In the genomic region with DNA sequence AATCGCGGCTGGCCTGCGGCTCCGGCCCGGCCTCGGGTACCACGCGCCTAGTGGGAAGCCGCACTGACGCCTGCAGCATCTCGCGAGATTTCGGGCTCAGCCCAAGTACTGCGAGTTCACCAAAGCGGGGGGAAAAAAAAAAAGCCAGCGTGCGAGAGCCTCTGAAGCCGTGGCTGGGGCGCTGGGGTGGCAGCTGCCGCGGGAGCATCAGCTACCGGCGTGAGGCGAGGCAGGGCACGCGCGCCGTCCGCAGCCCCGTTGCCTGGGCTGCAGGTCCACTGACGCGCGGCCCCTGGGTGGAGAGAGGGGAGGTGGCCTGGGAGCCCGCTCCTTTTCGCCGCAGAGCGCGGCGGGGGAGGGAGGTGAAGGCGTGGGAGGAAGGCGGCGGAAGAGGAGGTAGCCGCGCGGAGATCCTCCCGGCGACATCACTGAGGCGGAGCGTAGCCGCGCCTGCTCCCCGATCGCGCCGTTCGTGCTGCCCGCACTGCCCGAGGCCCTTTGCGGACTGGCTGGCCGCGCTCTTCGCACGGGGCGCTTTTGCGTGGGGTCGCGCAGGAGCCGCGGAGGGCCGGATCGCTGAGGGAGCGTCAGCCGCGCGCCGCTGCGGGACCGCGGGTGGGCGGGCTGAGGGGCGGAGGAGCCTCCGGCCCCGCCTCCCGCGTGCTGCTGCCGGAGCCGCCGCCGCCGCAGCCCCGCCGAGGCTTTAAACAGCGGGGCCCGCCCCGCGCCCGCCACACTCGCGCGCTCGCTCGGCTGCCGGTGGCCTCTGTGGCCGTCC, we compare ENCODE assay signal across 8 cellular contexts. TPM values are rescaled to one million over a fixed set of nuclear protein-coding genes. Genes with fewer than 3 reads are reported as not detected.
DNase-seq lines count a peak whose midpoint lies in the region; ATAC-seq and TF ChIP-seq lines count a peak whose summit lies in the region.

Gene SLC12A2, plus strand, starts transcription at position 734 of the 778 bp plus-strand sequence. CDS start 189 bp downstream, outside the sequence.

- peak within 1 kb of the TSS; percentile 75 to 90 for H3K9ac ChIP-seq in liver (ENCODE audit: low read depth in 1 of 2, low read length in 2 of 2)

- H3K9me3 ChIP-seq in liver (ENCODE audit: control insufficient read depth in 4 of 4, low read length in 3 of 4), result no peaks in the 10 kb centered on the region

- no peaks in the 10 kb centered on the region for H3K27me3 ChIP-seq in liver (ENCODE audit: control insufficient read depth in 4 of 4, insufficient read depth in 4 of 4, low read length in 3 of 4)

- H3K9me3 Mint-ChIP-seq in CD14-positive monocyte, result peaks cover 0 to 2% (median 0%) of the 10 kb centered on the region in 7 donors

- peak within 1 kb of the TSS; percentile 92 to 99 for H3K27ac ChIP-seq in liver (ENCODE audit: low read depth in 1 of 2, low read length in 2 of 2)

- H3K27me3 Mint-ChIP-seq in CD14-positive monocyte (ENCODE audit: low read depth in 3 of 3), result peaks cover 17 to 24% (median 22%) of the 10 kb centered on the region in 3 donors

- H3K4me3 ChIP-seq in liver (ENCODE audit: low read depth in 1 of 3, low read length in 3 of 3), result peak within 1 kb of the TSS; percentile 78 to 89 (median 79)

- H3K4me1 ChIP-seq in liver (ENCODE audit: control insufficient read depth in 4 of 4, insufficient read depth in 4 of 4, low read length in 3 of 4), result peaks cover 4 to 14% (median 11%) of the 10 kb centered on the region in 4 donors

- peak within 1 kb of the TSS; percentile 86 to 94 for H3K4me3 Mint-ChIP-seq in CD14-positive monocyte

- intact Hi-C loops in CD14-positive monocyte (cut with micrococcal nuclease), result no loop called here

- TF ChIP-seq CTCF in CD14-positive monocyte (IDR thresholded peaks at IDR 0.05) (no peak), liver (IDR thresholded peaks at IDR 0.05; ENCODE audit: low read depth, low read length, missing input control) (no peak)

- WGBS in liver, result under 1% methylated on average over 103 of the region's 104 CpGs

- peak within 1 kb of the TSS; percentile 64 to 90 (median 85) for H3K27ac Mint-ChIP-seq in CD14-positive monocyte

- H3K36me3 Mint-ChIP-seq in CD14-positive monocyte, result peaks cover 0 to 10% of the 10 kb centered on the region in 2 donors

- H3K36me3 ChIP-seq in liver (ENCODE audit: control insufficient read depth in 4 of 4, insufficient read depth in 3 of 4, low read depth in 1 of 4, low read length in 3 of 4), result no peaks in the 10 kb centered on the region

- TF ChIP-seq RAD21 in liver (IDR thresholded peaks at IDR 0.05), result no peak

- DNase-seq in CD14-positive monocyte (ENCODE audit: low spot score), result peak; percentile 88
- peak; percentile 88 for DNase-seq in NCI-H774 (lab: John Stamatoyannopoulos, UW)
- DNase-seq in activated CD4-positive, alpha-beta T cell treated with anti-CD3 and anti-CD28 coated beads, Interleukin-2, amount 50 U/mL, for 48 hours, result peak; percentile 84 to 90
- peak; percentile 94 to 96 for DNase-seq in dermis microvascular lymphatic vessel endothelial cell (ENCODE audit: low read depth in 2 of 2)
- DNase-seq in stimulated activated CD4-positive, alpha-beta T cell treated with anti-CD3 and anti-CD28 coated beads, Interleukin-4, amount 100 ng/mL, for 1 hour, result peak; percentile 88

- H3K4me1 Mint-ChIP-seq in CD14-positive monocyte, result peaks cover 38% of the 10 kb centered on the region

- peak; percentile 63 for ATAC-seq in GM19395 (IDR thresholded peaks at IDR 0.05; ENCODE audit: unreplicated experiment)
- ATAC-seq in HG03558 (IDR thresholded peaks at IDR 0.05; ENCODE audit: extremely low read depth, unreplicated experiment), result peak; percentile 36

TF ChIP-seq in liver, 16 proteins besides CTCF, POLR2A, EP300 and RAD21:
- TF ChIP-seq, protein P1, sequence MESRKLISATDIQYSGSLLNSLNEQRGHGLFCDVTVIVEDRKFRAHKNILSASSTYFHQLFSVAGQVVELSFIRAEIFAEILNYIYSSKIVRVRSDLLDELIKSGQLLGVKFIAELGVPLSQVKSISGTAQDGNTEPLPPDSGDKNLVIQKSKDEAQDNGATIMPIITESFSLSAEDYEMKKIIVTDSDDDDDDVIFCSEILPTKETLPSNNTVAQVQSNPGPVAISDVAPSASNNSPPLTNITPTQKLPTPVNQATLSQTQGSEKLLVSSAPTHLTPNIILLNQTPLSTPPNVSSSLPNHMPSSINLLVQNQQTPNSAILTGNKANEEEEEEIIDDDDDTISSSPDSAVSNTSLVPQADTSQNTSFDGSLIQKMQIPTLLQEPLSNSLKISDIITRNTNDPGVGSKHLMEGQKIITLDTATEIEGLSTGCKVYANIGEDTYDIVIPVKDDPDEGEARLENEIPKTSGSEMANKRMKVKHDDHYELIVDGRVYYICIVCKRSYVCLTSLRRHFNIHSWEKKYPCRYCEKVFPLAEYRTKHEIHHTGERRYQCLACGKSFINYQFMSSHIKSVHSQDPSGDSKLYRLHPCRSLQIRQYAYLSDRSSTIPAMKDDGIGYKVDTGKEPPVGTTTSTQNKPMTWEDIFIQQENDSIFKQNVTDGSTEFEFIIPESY (IDR thresholded peaks at IDR 0.05), result peak; percentile 98
- TF ChIP-seq HNF4G (IDR thresholded peaks at IDR 0.05) (no peak), YY1 (IDR thresholded peaks at IDR 0.05) (peak; percentile 37), EGR1 (IDR thresholded peaks at IDR 0.05; ENCODE audit: low read depth in 2 of 2) (peak; percentile 84 to 90), SP1 (IDR thresholded peaks at IDR 0.05) (peak; percentile 5), GABPA (IDR thresholded peaks at IDR 0.05 in 1 of 2, conservative IDR thresholded peaks at IDR 0.05 in 1 of 2) (peak in 1 of 2 donors; percentile 37)

RNA-seq across cellular contexts. Expression of gene SLC12A2, which starts in this region (rescaled TPM):
- 1 to 10 TPM; 1.0 TPM for polyA plus RNA-seq in CD14-positive monocyte
- total RNA-seq in dermis microvascular lymphatic vessel endothelial cell, result 28.6 and 49.8 TPM in 2 replicates
- total RNA-seq in liver, result 10 to 100 TPM in 1 of 2 donors, 1 to 10 TPM in 1; 7.6 to 10.9 TPM
- 1 to 10 TPM; 2.5 to 3.8 TPM for polyA plus RNA-seq in liver

Comparison
In these comparisons a context has a peak if more than half of its experiments do, and no peak if none do; other contexts are left out.
1. Peak in every context shown above with its lines: DNase-seq, ATAC-seq, H3K4me3 ChIP-seq and H3K27ac ChIP-seq.